19 cellular contexts compared by ENCODE assay signal in the genomic region with DNA sequence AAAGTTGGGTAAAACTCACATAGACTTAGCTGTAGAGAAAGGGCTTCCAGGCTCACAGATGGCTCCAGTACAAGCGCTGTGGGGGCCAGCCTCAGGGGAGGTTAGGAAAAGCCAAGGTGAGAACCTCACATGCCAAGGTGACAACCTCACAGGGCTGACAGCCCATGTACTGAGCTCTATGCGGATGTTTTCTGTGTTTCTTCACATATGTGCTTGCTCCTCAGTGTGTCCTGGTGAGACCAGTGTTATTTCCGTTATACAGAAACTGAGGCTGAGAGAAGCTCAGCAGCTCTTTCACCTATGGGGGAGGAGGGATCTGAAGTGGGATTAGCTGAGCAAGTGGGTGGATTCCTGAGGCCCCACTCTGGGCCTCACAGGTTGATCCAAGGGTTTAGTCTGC.
DNase-seq lines count a peak whose midpoint lies in the region; ATAC-seq, FAIRE-seq and TF ChIP-seq lines count a peak whose summit lies in the region.
"Had no signal": no experiment of that assay in that cellular context is flagged by ENCODE, and none has a peak within 500 bp of the region (broad histone marks: within the 10 kb centered on the region; RNA-seq: fewer than 3 reads in every experiment).

No MANE protein-coding gene starts in this region.

- H3K27ac Mint-ChIP-seq in activated CD8-positive, alpha-beta T cell treated with anti-CD3 and anti-CD28 coated beads for 36 hours = peak overlapping the region; percentile 44
- H3K27ac Mint-ChIP-seq in activated CD8-positive, alpha-beta T cell treated with anti-CD3 and anti-CD28 coated beads, Interleukin-2, amount 10 ng/mL, durations not matched to agents 7 days and 5 days = no peak overlapping the region
- peak overlapping the region; percentile 63 for H3K27ac Mint-ChIP-seq in CD8-positive, alpha-beta T cell

- H3K4me1 Mint-ChIP-seq in activated CD8-positive, alpha-beta T cell treated with anti-CD3 and anti-CD28 coated beads for 36 hours (ENCODE audit: low read depth) = peaks cover 90% of the 10 kb centered on the region
- peaks cover 96% of the 10 kb centered on the region for H3K4me1 Mint-ChIP-seq in activated CD8-positive, alpha-beta T cell treated with anti-CD3 and anti-CD28 coated beads, Interleukin-2, amount 10 ng/mL, durations not matched to agents 7 days and 5 days (ENCODE audit: low read depth)
- H3K4me1 Mint-ChIP-seq in CD8-positive, alpha-beta T cell (ENCODE audit: low read depth) = peaks cover 95% of the 10 kb centered on the region

- H3K4me1 ChIP-seq in CD8-positive, alpha-beta T cell (ENCODE audit: insufficient read depth, low read length) = peaks cover 76% of the 10 kb centered on the region
- H3K4me1 ChIP-seq in esophagus muscularis mucosa = peaks cover 42 to 83% (median 62%) of the 10 kb centered on the region in 4 donors
- peaks cover 0 to 56% (median 44%) of the 10 kb centered on the region in 4 donors for H3K4me1 ChIP-seq in sigmoid colon

- TF ChIP-seq EP300 in esophagus muscularis mucosa (IDR thresholded peaks at IDR 0.05) (no peak), sigmoid colon (IDR thresholded peaks at IDR 0.05) (no peak)

- CTCF ChIA-PET in activated CD8-positive, alpha-beta T cell treated with anti-CD3 and anti-CD28 coated beads for 36 hours (lab: Charles Lee) = interaction anchor here (0.8 to 1.2 kb wide), 4 partner anchors 24 to 99 kb away, joined by 3 to 4 read pairs (median 3); no protein-coding TSS in a partner anchor
- CTCF ChIA-PET in activated CD8-positive, alpha-beta T cell treated with anti-CD3 and anti-CD28 coated beads, Interleukin-2, amount 10 ng/mL, durations not matched to agents 7 days and 5 days (lab: Charles Lee) = no interaction called here
- CTCF ChIA-PET in CD8-positive, alpha-beta T cell (lab: Charles Lee) = interaction anchor here (1.8 to 2.2 kb wide), 2 partner anchors 48 to 99 kb away, joined by 5 to 7 read pairs; no protein-coding TSS in a partner anchor

- no peaks in the 10 kb centered on the region for H3K27me3 Mint-ChIP-seq in activated CD8-positive, alpha-beta T cell treated with anti-CD3 and anti-CD28 coated beads for 36 hours
- H3K27me3 Mint-ChIP-seq in activated CD8-positive, alpha-beta T cell treated with anti-CD3 and anti-CD28 coated beads, Interleukin-2, amount 10 ng/mL, durations not matched to agents 7 days and 5 days (ENCODE audit: low read depth) = no peaks in the 10 kb centered on the region
- no peaks in the 10 kb centered on the region for H3K27me3 Mint-ChIP-seq in CD8-positive, alpha-beta T cell (ENCODE audit: low read depth)

- TF ChIP-seq CTCF in activated CD8-positive, alpha-beta T cell treated with anti-CD3 and anti-CD28 coated beads for 36 hours (IDR thresholded peaks at IDR 0.05) = no peak
- no peak for TF ChIP-seq CTCF in CD8-positive, alpha-beta T cell (IDR thresholded peaks at IDR 0.05)
- TF ChIP-seq CTCF in esophagus muscularis mucosa (IDR thresholded peaks at IDR 0.05) = no peak
- TF ChIP-seq CTCF in sigmoid colon (IDR thresholded peaks at IDR 0.05) = no peak

- no peak for ATAC-seq in activated CD8-positive, alpha-beta T cell treated with anti-CD3 and anti-CD28 coated beads for 36 hours
- ATAC-seq in activated CD8-positive, alpha-beta T cell treated with anti-CD3 and anti-CD28 coated beads, Interleukin-2, amount 10 ng/mL, durations not matched to agents 7 days and 5 days = no peak
- ATAC-seq in CD8-positive, alpha-beta T cell = no peak
- ATAC-seq in HG02759 (IDR thresholded peaks at IDR 0.05; ENCODE audit: unreplicated experiment) = no peak
- ATAC-seq: A549, HCT116, Panc1 had no signal

- intact Hi-C loops in activated CD8-positive, alpha-beta T cell treated with anti-CD3 and anti-CD28 coated beads for 36 hours (cut with micrococcal nuclease) = no loop called here
- intact Hi-C loops in CD8-positive, alpha-beta T cell (cut with DNase I, micrococcal nuclease) = no loop called here
- intact Hi-C loops in esophagus muscularis mucosa (cut with DNase I) (no loop called here), sigmoid colon (cut with DNase I) (no loop called here)

- H3K4me3 ChIP-seq in CD8-positive, alpha-beta T cell (ENCODE audit: low read depth, low read length) = no peak overlapping the region
- H3K4me3 ChIP-seq in esophagus muscularis mucosa (no peak overlapping the region), sigmoid colon (no peak overlapping the region)
- H3K4me3 ChIP-seq: A549, SJSA1 had no signal

- H3K36me3 ChIP-seq in CD8-positive, alpha-beta T cell (ENCODE audit: insufficient read depth, low read length) = no peaks in the 10 kb centered on the region
- H3K36me3 ChIP-seq in esophagus muscularis mucosa (no peaks in the 10 kb centered on the region), sigmoid colon (no peaks in the 10 kb centered on the region)
- H3K36me3 ChIP-seq: SJSA1 had no signal

- H3K36me3 Mint-ChIP-seq in activated CD8-positive, alpha-beta T cell treated with anti-CD3 and anti-CD28 coated beads for 36 hours (ENCODE audit: low read depth) = peaks cover 10% of the 10 kb centered on the region
- H3K36me3 Mint-ChIP-seq in activated CD8-positive, alpha-beta T cell treated with anti-CD3 and anti-CD28 coated beads, Interleukin-2, amount 10 ng/mL, durations not matched to agents 7 days and 5 days (ENCODE audit: low read depth) = peaks cover 56% of the 10 kb centered on the region
- peaks cover 37% of the 10 kb centered on the region for H3K36me3 Mint-ChIP-seq in CD8-positive, alpha-beta T cell

- H3K9me3 Mint-ChIP-seq in activated CD8-positive, alpha-beta T cell treated with anti-CD3 and anti-CD28 coated beads for 36 hours = no peaks in the 10 kb centered on the region
- no peaks in the 10 kb centered on the region for H3K9me3 Mint-ChIP-seq in activated CD8-positive, alpha-beta T cell treated with anti-CD3 and anti-CD28 coated beads, Interleukin-2, amount 10 ng/mL, durations not matched to agents 7 days and 5 days (ENCODE audit: insufficient read depth)
- H3K9me3 Mint-ChIP-seq in CD8-positive, alpha-beta T cell = no peaks in the 10 kb centered on the region

- 100% methylated on average over 3 of the region's 3 CpGs for WGBS in esophagus muscularis mucosa
- 96% methylated on average over 3 of the region's 3 CpGs for WGBS in sigmoid colon, 2 donors

- no peaks in the 10 kb centered on the region for H3K9me3 ChIP-seq in CD8-positive, alpha-beta T cell (ENCODE audit: low read length)
- H3K9me3 ChIP-seq in esophagus muscularis mucosa (no peaks in the 10 kb centered on the region), sigmoid colon (no peaks in the 10 kb centered on the region)
- H3K9me3 ChIP-seq: A549, SJSA1 had no signal

- no peak for FAIRE-seq in RCC 7860 (lab: Jason Lieb, UNC)
- FAIRE-seq: A549 had no signal

- POLR2A ChIA-PET in activated CD8-positive, alpha-beta T cell treated with anti-CD3 and anti-CD28 coated beads for 36 hours (lab: Charles Lee) = no interaction called here
- POLR2A ChIA-PET in activated CD8-positive, alpha-beta T cell treated with anti-CD3 and anti-CD28 coated beads, Interleukin-2, amount 10 ng/mL, durations not matched to agents 7 days and 5 days (lab: Charles Lee) = no interaction called here
- POLR2A ChIA-PET in CD8-positive, alpha-beta T cell (lab: Charles Lee) = interaction anchor here (1.1 kb wide), 1 partner anchor 9 kb away, joined by 3 read pairs; no protein-coding TSS in a partner anchor

- TF ChIP-seq POLR2A in esophagus muscularis mucosa (IDR thresholded peaks at IDR 0.05; ENCODE audit: low read depth) (no peak), sigmoid colon (IDR thresholded peaks at IDR 0.05) (no peak)

- no peaks in the 10 kb centered on the region for H3K27me3 ChIP-seq in CD8-positive, alpha-beta T cell (ENCODE audit: insufficient read depth, low read length)
- no peaks in the 10 kb centered on the region for H3K27me3 ChIP-seq in esophagus muscularis mucosa
- H3K27me3 ChIP-seq in sigmoid colon = no peaks in the 10 kb centered on the region
- H3K27me3 ChIP-seq: SJSA1 had no signal

- no peak overlapping the region for H3K27ac ChIP-seq in CD8-positive, alpha-beta T cell (ENCODE audit: low read depth, low read length)
- H3K27ac ChIP-seq in esophagus muscularis mucosa (replicated peaks in 1 of 4) (no peak overlapping the region), sigmoid colon (no peak overlapping the region)
- H3K27ac ChIP-seq: A549, KMS-11, SJSA1 had no signal

- no peak for DNase-seq in activated CD8-positive, alpha-beta T cell treated with anti-CD3 and anti-CD28 coated beads for 36 hours
- no peak for DNase-seq in activated CD8-positive, alpha-beta T cell treated with anti-CD3 and anti-CD28 coated beads, Interleukin-2, amount 10 ng/mL, durations not matched to agents 7 days and 5 days
- DNase-seq in CD8-positive, alpha-beta T cell = no peak
- DNase-seq in esophagus muscularis mucosa (ENCODE audit: extremely low spot score) (peak; percentile 62), sigmoid colon (peak; percentile 22), RCC 7860 (ENCODE audit: low spot score) (no peak), NCI-H526 treated with DMSO at 0.1 percent for 48 hours (lab: John Stamatoyannopoulos, UW) (no peak)
- DNase-seq: DMS79 treated with DMSO at 0.1 percent for 48 hours, GOT3, MV-4-11, NCI-H1417, NCI-H187 treated with DMSO at 0.1 percent for 48 hours, NCI-H2227 treated with DMSO at 0.1 percent for 48 hours had no signal

- no peak overlapping the region for H3K4me3 Mint-ChIP-seq in activated CD8-positive, alpha-beta T cell treated with anti-CD3 and anti-CD28 coated beads for 36 hours
- no peak overlapping the region for H3K4me3 Mint-ChIP-seq in activated CD8-positive, alpha-beta T cell treated with anti-CD3 and anti-CD28 coated beads, Interleukin-2, amount 10 ng/mL, durations not matched to agents 7 days and 5 days
- no peak overlapping the region for H3K4me3 Mint-ChIP-seq in CD8-positive, alpha-beta T cell

Comparison
In these comparisons a context has a peak if more than half of its experiments do, and no peak if none do; other contexts are left out.
1. DNase-seq: peak in esophagus muscularis mucosa (single experiment) and sigmoid colon (single experiment); none in activated CD8-positive, alpha-beta T cell treated with anti-CD3 and anti-CD28 coated beads for 36 hours (single experiment), activated CD8-positive, alpha-beta T cell treated with anti-CD3 and anti-CD28 coated beads, Interleukin-2, amount 10 ng/mL, durations not matched to agents 7 days and 5 days (single experiment), CD8-positive, alpha-beta T cell (0 of 7), RCC 7860 (single experiment) and NCI-H526 treated with DMSO at 0.1 percent for 48 hours (single experiment).